In the genomic region with DNA sequence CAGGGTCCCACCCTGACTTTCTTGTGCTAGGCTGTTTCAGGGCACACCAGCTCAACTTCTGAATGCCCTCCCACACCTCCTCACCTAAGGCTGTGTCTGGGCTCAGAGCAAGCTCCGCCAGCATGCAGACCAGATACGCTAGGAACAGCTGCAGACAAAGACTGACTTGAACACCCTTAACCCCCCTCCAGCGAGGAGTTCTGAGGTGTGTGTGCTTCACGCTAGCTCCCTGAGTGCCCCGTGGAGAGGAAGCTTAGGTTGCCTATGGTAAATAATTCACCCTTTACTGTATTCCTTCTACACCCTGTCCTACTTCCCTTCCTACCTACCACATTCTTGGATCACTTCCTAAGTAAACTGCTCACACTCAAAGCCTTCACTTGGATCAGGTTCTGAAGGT, we compare ENCODE assay signal across 2 cellular contexts.
TF ChIP-seq lines count a peak whose summit lies in the region.

No MANE protein-coding gene starts in this region.

TF ChIP-seq in H1, 55 proteins besides CTCF, POLR2A, EP300 and RAD21 (continued from another document):
- TF ChIP-seq ZNF274 (IDR thresholded peaks at IDR 0.05; ENCODE audit: borderline replicate concordance, extremely low read depth, low read length) (no peak), JUND (IDR thresholded peaks at IDR 0.05; ENCODE audit: low read length) (no peak), CTBP2 (IDR thresholded peaks at IDR 0.05; ENCODE audit: borderline replicate concordance, insufficient read depth, insufficient read length, low read length) (no peak), SAP30 (IDR thresholded peaks at IDR 0.05; ENCODE audit: insufficient read depth, insufficient replicate concordance, low read length) (no peak), SRF (IDR thresholded peaks at IDR 0.05; ENCODE audit: low read depth, low read length) (no peak), TEAD4 (IDR thresholded peaks at IDR 0.05; ENCODE audit: low read depth, low read length) (no peak), FOSL1 (IDR thresholded peaks at IDR 0.05; ENCODE audit: insufficient read depth, low read depth, low read length) (no peak), YY1 (IDR thresholded peaks at IDR 0.05; ENCODE audit: low read depth, low read length) (no peak), GTF2F1 (IDR thresholded peaks at IDR 0.05; ENCODE audit: borderline replicate concordance, low read depth, low read length) (no peak), POLR2AphosphoS5 (IDR thresholded peaks at IDR 0.05; ENCODE audit: low read depth, low read length) (no peak), KDM4A (IDR thresholded peaks at IDR 0.05; ENCODE audit: low read depth, low read length, severe bottlenecking) (no peak), HDAC2 (IDR thresholded peaks at IDR 0.05; ENCODE audit: borderline replicate concordance in 1 of 2, low read depth in 2 of 2, low read length in 2 of 2) (no peak), SUZ12 (IDR thresholded peaks at IDR 0.05; ENCODE audit: low read length) (no peak)
- TF ChIP-seq, protein P1, sequence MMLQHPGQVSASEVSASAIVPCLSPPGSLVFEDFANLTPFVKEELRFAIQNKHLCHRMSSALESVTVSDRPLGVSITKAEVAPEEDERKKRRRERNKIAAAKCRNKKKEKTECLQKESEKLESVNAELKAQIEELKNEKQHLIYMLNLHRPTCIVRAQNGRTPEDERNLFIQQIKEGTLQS (IDR thresholded peaks at IDR 0.05; ENCODE audit: insufficient read depth, low read depth, low read length): no peak

TF ChIP-seq in HepG2, 621 proteins besides CTCF, POLR2A, EP300 and RAD21 (continued from another document):
- TF ChIP-seq, protein P2, sequence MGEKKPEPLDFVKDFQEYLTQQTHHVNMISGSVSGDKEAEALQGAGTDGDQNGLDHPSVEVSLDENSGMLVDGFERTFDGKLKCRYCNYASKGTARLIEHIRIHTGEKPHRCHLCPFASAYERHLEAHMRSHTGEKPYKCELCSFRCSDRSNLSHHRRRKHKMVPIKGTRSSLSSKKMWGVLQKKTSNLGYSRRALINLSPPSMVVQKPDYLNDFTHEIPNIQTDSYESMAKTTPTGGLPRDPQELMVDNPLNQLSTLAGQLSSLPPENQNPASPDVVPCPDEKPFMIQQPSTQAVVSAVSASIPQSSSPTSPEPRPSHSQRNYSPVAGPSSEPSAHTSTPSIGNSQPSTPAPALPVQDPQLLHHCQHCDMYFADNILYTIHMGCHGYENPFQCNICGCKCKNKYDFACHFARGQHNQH (CRISPR knock-in tag; IDR thresholded peaks at IDR 0.05): no peak
- TF ChIP-seq, protein P3, sequence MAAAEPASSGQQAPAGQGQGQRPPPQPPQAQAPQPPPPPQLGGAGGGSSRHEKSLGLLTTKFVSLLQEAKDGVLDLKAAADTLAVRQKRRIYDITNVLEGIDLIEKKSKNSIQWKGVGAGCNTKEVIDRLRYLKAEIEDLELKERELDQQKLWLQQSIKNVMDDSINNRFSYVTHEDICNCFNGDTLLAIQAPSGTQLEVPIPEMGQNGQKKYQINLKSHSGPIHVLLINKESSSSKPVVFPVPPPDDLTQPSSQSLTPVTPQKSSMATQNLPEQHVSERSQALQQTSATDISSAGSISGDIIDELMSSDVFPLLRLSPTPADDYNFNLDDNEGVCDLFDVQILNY (CRISPR knock-in tag; conservative IDR thresholded peaks at IDR 0.05): no peak
- TF ChIP-seq ZNF737 (CRISPR knock-in tag; IDR thresholded peaks at IDR 0.05; ENCODE audit: borderline replicate concordance): no peak
- no peak for TF ChIP-seq CHCHD3 (CRISPR knock-in tag; IDR thresholded peaks at IDR 0.05)
- TF ChIP-seq NFKB2 (CRISPR knock-in tag; IDR thresholded peaks at IDR 0.05; ENCODE audit: borderline replicate concordance): no peak
- no peak for TF ChIP-seq HNF4G (IDR thresholded peaks at IDR 0.05; ENCODE audit: borderline replicate concordance, low read depth, low read length)
- no peak for TF ChIP-seq HNF4G (CRISPR knock-in tag; IDR thresholded peaks at IDR 0.05; ENCODE audit: borderline replicate concordance, low read depth)
- TF ChIP-seq NFYB (CRISPR knock-in tag; IDR thresholded peaks at IDR 0.05): no peak
- no peak for TF ChIP-seq SMYD3 (CRISPR knock-in tag; IDR thresholded peaks at IDR 0.05)
